In genomic region chr1:158037876-158038359, GRCh38 we compare ENCODE assay signal across 10 cellular contexts. TPM values are rescaled to one million over a fixed set of nuclear protein-coding genes. Genes with fewer than 3 reads are reported as not detected.
DNase-seq lines count a peak whose midpoint lies in the region; FAIRE-seq and TF ChIP-seq lines count a peak whose summit lies in the region.
"Had no signal": no experiment of that assay in that cellular context is flagged by ENCODE, and none has a peak within 500 bp of the region (broad histone marks: within the 10 kb centered on the region; RNA-seq: fewer than 3 reads in every experiment).

No MANE protein-coding gene starts in this region.

- H3K4me1 ChIP-seq in astrocyte (ENCODE audit: insufficient read depth, low read length) (peaks cover 30% of the 10 kb centered on the region), kidney (ENCODE audit: control insufficient read depth in 1 of 2, insufficient read depth in 1 of 2, low read depth in 1 of 2, low read length in 2 of 2) (peaks cover 11 to 17% of the 10 kb centered on the region in 2 donors)

- H2AFZ ChIP-seq in astrocyte (ENCODE audit: low read depth, low read length) = no peak overlapping the region

- TF ChIP-seq CTCF in HFF-Myc (IDR thresholded peaks at IDR 0.05; ENCODE audit: low read depth, low read length, missing control alignments) = no peak
- TF ChIP-seq CTCF in astrocyte (IDR thresholded peaks at IDR 0.05; ENCODE audit: insufficient read depth, low read depth, low read length) = no peak
- TF ChIP-seq CTCF in kidney (IDR thresholded peaks at IDR 0.05; ENCODE audit: borderline replicate concordance, extremely low read depth, insufficient read depth) = no peak

- DNase-seq in A172 (ENCODE audit: low spot score) (peak; percentile 60), HFF-Myc (ENCODE audit: extremely low read depth, low read depth) (peak; percentile 56), astrocyte (ENCODE audit: low read depth) (no peak), kidney (peak; percentile 82), LoVo (ENCODE audit: low spot score) (no peak), NAMALWA (ENCODE audit: low spot score) (no peak), substantia nigra (lab: John Stamatoyannopoulos, UW) (no peak), amygdala (lab: John Stamatoyannopoulos, UW) (no peak)
- DNase-seq: anterior cingulate cortex had no signal

- FAIRE-seq in astrocyte (lab: Jason Lieb, UNC) = no peak
- no peak for FAIRE-seq in kidney (lab: Jason Lieb, UNC)

- H3K27me3 ChIP-seq in astrocyte (ENCODE audit: insufficient read depth, low read length) = no peaks in the 10 kb centered on the region

- H3K4me2 ChIP-seq in astrocyte (ENCODE audit: low read length) = peak overlapping the region; percentile 67

- H4K20me1 ChIP-seq in astrocyte (ENCODE audit: insufficient read depth, low read length) = peaks cover 80% of the 10 kb centered on the region

- H3K9ac ChIP-seq in astrocyte (ENCODE audit: low read length) (peak overlapping the region; percentile 34), kidney (ENCODE audit: low read length in 2 of 2) (no peak overlapping the region)

- H3K27me3 Mint-ChIP-seq in astrocyte (ENCODE audit: low read depth, unreplicated experiment) = no peaks in the 10 kb centered on the region

- peaks cover 90% of the 10 kb centered on the region for H3K79me2 ChIP-seq in astrocyte (ENCODE audit: insufficient read depth, low read length)

- no peaks in the 10 kb centered on the region for H3K9me3 Mint-ChIP-seq in astrocyte (ENCODE audit: unreplicated experiment)

- intact Hi-C loops in kidney (cut with DNase I) = loop anchor here (5.0 kb wide), 1 partner anchor 49 kb away; no protein-coding TSS in a partner anchor

- H3K36me3 Mint-ChIP-seq in astrocyte (ENCODE audit: low read depth, unreplicated experiment) = peaks cover 22% of the 10 kb centered on the region

- H3K36me3 ChIP-seq in astrocyte (ENCODE audit: insufficient read depth, low read length) = peaks cover 2% of the 10 kb centered on the region
- H3K36me3 ChIP-seq in kidney (ENCODE audit: control insufficient read depth in 1 of 2, insufficient read depth in 2 of 2, low read length in 2 of 2) = no peaks in the 10 kb centered on the region

- peak overlapping the region; percentile 91 for H3K27ac Mint-ChIP-seq in astrocyte (ENCODE audit: unreplicated experiment)

- H3K4me3 ChIP-seq in HFF-Myc (replicated peaks; ENCODE audit: low read depth, low read length) (no peak overlapping the region), astrocyte (ENCODE audit: insufficient read depth, low read depth, low read length) (no peak overlapping the region), kidney (ENCODE audit: low read length in 2 of 2) (no peak overlapping the region)
- H3K4me3 ChIP-seq: skin epidermis had no signal

- H3K9me3 ChIP-seq in astrocyte (ENCODE audit: insufficient read depth, low read depth, low read length) (no peaks in the 10 kb centered on the region), kidney (ENCODE audit: control insufficient read depth in 1 of 2, low read length in 2 of 2) (no peaks in the 10 kb centered on the region)

- H3K27ac ChIP-seq in astrocyte (ENCODE audit: low read depth, low read length) = peak overlapping the region; percentile 30
- peak overlapping the region in 1 of 2 donors; percentile 47 for H3K27ac ChIP-seq in kidney (ENCODE audit: low read depth in 2 of 2, low read length in 2 of 2)
- H3K27ac ChIP-seq in substantia nigra (ENCODE audit: low read depth, low read length, poor library complexity, severe bottlenecking) = no peak overlapping the region

- peaks cover 58% of the 10 kb centered on the region for H3K4me1 Mint-ChIP-seq in astrocyte (ENCODE audit: low read depth, unreplicated experiment)

- peak overlapping the region; percentile 71 for H3K4me3 Mint-ChIP-seq in astrocyte (ENCODE audit: unreplicated experiment)

RNA-seq across cellular contexts. Expression of gene KIRREL1, which starts 44.5 kb away (rescaled TPM):
- 145 and 179 TPM in 2 replicates for total RNA-seq in A172 (2014; rRNA removed; shearing (Covaris generic))
- total RNA-seq in astrocyte = 195 and 231 TPM in 2 replicates
- 54.9 TPM for total RNA-seq in kidney
- polyA plus RNA-seq in kidney (ENCODE audit: insufficient read depth, low read depth, low replicate concordance) = 13.7 TPM

Comparison
In these comparisons a context has a peak if more than half of its experiments do, and no peak if none do; other contexts are left out.
1. DNase-seq: peak in A172 (single experiment), HFF-Myc (single experiment) and kidney (single experiment); none in astrocyte (single experiment), LoVo (single experiment), NAMALWA (single experiment), substantia nigra (0 of 49) and amygdala (0 of 56).